In the genomic region with DNA sequence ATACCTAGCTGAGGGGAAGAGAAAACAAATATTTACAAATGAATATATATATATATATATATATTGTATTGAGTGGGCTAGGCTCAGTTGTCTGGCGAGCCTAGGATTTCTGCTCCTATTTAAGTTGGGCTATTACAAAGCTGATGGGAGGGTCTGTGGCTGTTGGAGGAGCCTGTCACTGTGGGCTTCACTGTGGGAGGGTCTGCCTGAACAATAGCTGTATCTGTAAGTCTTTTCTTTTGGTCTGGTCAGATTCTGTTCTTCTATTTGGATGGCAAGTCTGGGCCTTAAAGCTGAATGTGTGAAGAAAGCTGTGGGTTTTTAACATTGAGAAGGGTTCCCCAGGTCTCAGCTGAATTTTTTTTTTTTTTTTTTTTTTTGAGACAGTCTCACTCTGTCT, we compare ENCODE assay signal across 37 cellular contexts.
"Had no signal": no experiment of that assay in that cellular context is flagged by ENCODE, and none has a peak within 500 bp of the region (broad histone marks: within the 10 kb centered on the region; RNA-seq: fewer than 3 reads in every experiment).

No MANE protein-coding gene starts in this region.

- DNase-seq: activated CD4-positive, alpha-beta memory T cell treated with anti-CD3 and anti-CD28 coated beads for 36 hours; activated CD4-positive, alpha-beta T cell treated with anti-CD3 and anti-CD28 coated beads for 1 hour; activated CD4-positive, alpha-beta T cell treated with anti-CD3 and anti-CD28 coated beads, Interleukin-2, amount 50 U/mL, for 1 hour; activated CD4-positive, CD25-positive, alpha-beta regulatory T cell; activated CD8-positive, alpha-beta memory T cell treated with anti-CD3 and anti-CD28 coated beads, Interleukin-2, amount 50 U/mL, for 4 hours; activated gamma-delta T cell treated with Interleukin-2 at 50 U/mL for 16 hours; activated naive CD4-positive, alpha-beta T cell treated with anti-CD3 and anti-CD28 coated beads for 36 hours; activated T-cell treated with anti-CD3 and anti-CD28 coated beads for 4 hours; activated T-cell treated with anti-CD3 and anti-CD28 coated beads, Interleukin-2, amount 50 U/mL, for 4 hours; adrenal gland; caudate nucleus; Kasumi-1; KG1; MG63; NCI-H1048; NCI-H1105 treated with DMSO at 0.1 percent for 48 hours; NCI-H1436; NCI-H1694; NCI-H1930; NCI-H2081 treated with DMSO at 0.1 percent for 48 hours; NCI-H345; NCI-H510A; NCI-H526; NCI-H748 treated with DMSO at 0.1 percent for 48 hours; NK-92 treated with Interleukin-12 subunit alpha and Interleukin-12 subunit beta, amount 100 ng/mL, for 24 hours; PC-9; SIG-M5; T-helper 1 cell; T-helper 2 cell; T1000; WERI-Rb-1 had no signal

- H3K4me3 Mint-ChIP-seq: activated CD4-positive, alpha-beta memory T cell treated with anti-CD3 and anti-CD28 coated beads for 36 hours; activated naive CD4-positive, alpha-beta T cell treated with anti-CD3 and anti-CD28 coated beads for 36 hours; activated T-cell treated with anti-CD3 and anti-CD28 coated beads, Interleukin-2, amount 50 U/mL, for 4 hours; activated T-helper 1 cell treated with anti-CD3 and anti-CD28 coated beads, Interleukin-12 subunit alpha, Interleukin-12 subunit beta, Interleukin-2, Interleukin-4 antibody, amounts not matched to agents 30 ng/mL and 10 ng/mL and 1 ng/mL, durations not matched to agents 14 hours and 24 hours and 36 hours; brain had no signal

- H3K4me1 ChIP-seq: adrenal gland had no signal

- H2AFZ ChIP-seq: PC-9 had no signal

- H3K4me2 ChIP-seq: PC-9 had no signal

- H3K4me3 ChIP-seq: adrenal gland, MG63, PC-9 had no signal

- ATAC-seq: activated naive CD4-positive, alpha-beta T cell treated with anti-CD3 and anti-CD28 coated beads, Interleukin-2, amount 50 U/mL, for 72 hours; activated T-cell treated with anti-CD3 and anti-CD28 coated beads, Interleukin-2, amount 50 U/mL, for 4 hours; Right ventricle myocardium inferior; SK-N-SH treated with all-trans-retinoic acid at 6 μM for 48 hours had no signal

- H3K9me3 ChIP-seq: adrenal gland, MG63 had no signal

- H3K9me3 Mint-ChIP-seq: activated CD4-positive, alpha-beta memory T cell treated with anti-CD3 and anti-CD28 coated beads for 36 hours; activated naive CD4-positive, alpha-beta T cell treated with anti-CD3 and anti-CD28 coated beads for 36 hours; activated T-cell treated with anti-CD3 and anti-CD28 coated beads, Interleukin-2, amount 50 U/mL, for 4 hours; activated T-helper 1 cell treated with anti-CD3 and anti-CD28 coated beads, Interleukin-12 subunit alpha, Interleukin-12 subunit beta, Interleukin-2, Interleukin-4 antibody, amounts not matched to agents 30 ng/mL and 10 ng/mL and 1 ng/mL, durations not matched to agents 14 hours and 24 hours and 36 hours had no signal

- H3K27me3 ChIP-seq: adrenal gland, MG63 had no signal

- H3K27ac Mint-ChIP-seq: activated CD4-positive, alpha-beta memory T cell treated with anti-CD3 and anti-CD28 coated beads for 36 hours; activated naive CD4-positive, alpha-beta T cell treated with anti-CD3 and anti-CD28 coated beads for 36 hours; activated naive CD4-positive, alpha-beta T cell treated with anti-CD3 and anti-CD28 coated beads, Interleukin-2, amount 50 U/mL, for 72 hours; activated T-helper 1 cell treated with anti-CD3 and anti-CD28 coated beads, Interleukin-12 subunit alpha, Interleukin-12 subunit beta, Interleukin-2, Interleukin-4 antibody, amounts not matched to agents 30 ng/mL and 10 ng/mL and 1 ng/mL, durations not matched to agents 14 hours and 24 hours and 36 hours had no signal

- H3K36me3 Mint-ChIP-seq: activated CD4-positive, alpha-beta memory T cell treated with anti-CD3 and anti-CD28 coated beads for 36 hours; activated naive CD4-positive, alpha-beta T cell treated with anti-CD3 and anti-CD28 coated beads, Interleukin-2, amount 50 U/mL, for 72 hours; brain had no signal

- H3K36me3 ChIP-seq: adrenal gland, MG63, WERI-Rb-1 had no signal

- H3K27ac ChIP-seq: adrenal gland, PC-9, RWPE1, WERI-Rb-1 had no signal
